ENCODE assay signal across 7 cellular contexts in genomic region chr7:76959569-76960397, GRCh38.
DNase-seq lines count a peak whose midpoint lies in the region; ATAC-seq and TF ChIP-seq lines count a peak whose summit lies in the region.
"Not testable (repeated sequence)": the region's sequence is repeated elsewhere in the genome, so short reads cannot be mapped to it uniquely, and the experiment has no call there.

No MANE protein-coding gene starts in this region.

- intact Hi-C loops in Right ventricle myocardium inferior (cut with DNase I): not testable (repeated sequence)

- H3K36me3 ChIP-seq in neural cell (ENCODE audit: insufficient read depth, low read length): not testable (repeated sequence)

- not testable (repeated sequence) for H2AFZ ChIP-seq in neural cell (ENCODE audit: low read depth, low read length)

- not testable (repeated sequence) for H3K9ac ChIP-seq in neural cell (ENCODE audit: low read length)

- ATAC-seq in GM18873 (IDR thresholded peaks at IDR 0.05; ENCODE audit: low FRiP score, unreplicated experiment): peak; percentile 95
- peak; percentile 94 for ATAC-seq in GM21515 (IDR thresholded peaks at IDR 0.05; ENCODE audit: unreplicated experiment)
- peak; percentile 98 for ATAC-seq in HG02884 (IDR thresholded peaks at IDR 0.05; ENCODE audit: unreplicated experiment)
- ATAC-seq in HG03432 (IDR thresholded peaks at IDR 0.05; ENCODE audit: unreplicated experiment): peak; percentile 97
- ATAC-seq in activated CD4-positive, CD25-positive, alpha-beta regulatory T cell treated with anti-CD3 and anti-CD28 coated beads, Interleukin-2, amount 50 U/mL, for 24 hours: peak; percentile 99
- ATAC-seq in Right ventricle myocardium inferior: peak; percentile 96

- H3F3A ChIP-seq in neural cell (ENCODE audit: insufficient read depth, low read length, poor library complexity, severe bottlenecking): not testable (repeated sequence)

- not testable (repeated sequence) for DNase-seq in Right ventricle myocardium inferior (ENCODE audit: missing footprints)

- H3K4me2 ChIP-seq in neural cell (ENCODE audit: low read length): not testable (repeated sequence)

- not testable (repeated sequence) for H3K79me2 ChIP-seq in neural cell (replicated peaks; ENCODE audit: insufficient read depth, low read length)

- H3K4me3 ChIP-seq in neural cell (ENCODE audit: low read length): peak overlapping the region; percentile 42

- TF ChIP-seq CTCF in neural cell (IDR thresholded peaks at IDR 0.05; ENCODE audit: poor library complexity, severe bottlenecking): not testable (repeated sequence)

- TF ChIP-seq EP300 in neural cell (conservative IDR thresholded peaks at IDR 0.05; ENCODE audit: poor library complexity, severe bottlenecking): not testable (repeated sequence)

- not testable (repeated sequence) for TF ChIP-seq RAD21 in neural cell (conservative IDR thresholded peaks at IDR 0.05)

- not testable (repeated sequence) for H3K9me3 ChIP-seq in neural cell (ENCODE audit: low read length)

- H3K9me2 ChIP-seq in neural cell (ENCODE audit: insufficient read depth, low read length): not testable (repeated sequence)

- not testable (repeated sequence) for H3K27ac ChIP-seq in neural cell (ENCODE audit: low read length)

- not testable (repeated sequence) for H4K20me1 ChIP-seq in neural cell (ENCODE audit: insufficient read depth)

- not testable (repeated sequence) for H3K27me3 ChIP-seq in neural cell (ENCODE audit: insufficient read depth, low read depth, low read length)
